Comparison of ENCODE assay signal across 14 cellular contexts in the genomic region with DNA sequence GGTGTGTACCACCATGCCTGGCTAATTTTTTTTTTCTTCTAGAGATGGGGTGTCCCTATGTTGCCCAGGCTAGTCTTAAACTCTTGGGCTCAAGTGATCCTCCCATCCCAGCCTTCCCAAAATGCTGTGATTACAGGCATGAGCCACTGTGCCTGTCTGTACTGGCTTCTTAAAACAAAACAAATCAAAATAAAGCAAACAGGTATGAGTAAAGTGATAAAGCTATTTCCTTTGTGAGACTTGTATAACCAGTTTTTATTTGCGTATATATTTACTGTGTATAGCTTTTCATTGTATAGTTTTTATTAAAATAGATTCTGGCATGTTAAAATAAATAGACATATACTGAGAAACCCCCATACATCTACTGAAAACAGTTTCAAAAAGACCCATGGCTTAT.
"Had no signal": no experiment of that assay in that cellular context is flagged by ENCODE, and none has a peak within 500 bp of the region (broad histone marks: within the 10 kb centered on the region; RNA-seq: fewer than 3 reads in every experiment).

No MANE protein-coding gene starts in this region.

- H3K4me3 Mint-ChIP-seq: immature natural killer cell; nephron progenitor cell; stimulated activated naive CD8-positive, alpha-beta T cell treated with anti-CD3 and anti-CD28 coated beads, Interleukin-15, amount 100 ng/mL, for 72 hours had no signal

- H3K27ac Mint-ChIP-seq: nephron progenitor cell had no signal

- H3K4me3 ChIP-seq: adrenal gland, suprapubic skin, transverse colon had no signal

- DNase-seq: activated CD4-positive, alpha-beta T cell treated with anti-CD3 and anti-CD28 coated beads, Interleukin-2, amount 50 U/mL, for 1 hour; activated CD4-positive, CD25-positive, alpha-beta regulatory T cell treated with anti-CD3 and anti-CD28 coated beads, Interleukin-2, amount 50 U/mL, for 72 hours; activated CD8-positive, alpha-beta memory T cell treated with anti-CD3 and anti-CD28 coated beads, Interleukin-2, amount 50 U/mL, for 4 hours; activated effector memory CD4-positive, alpha-beta T cell treated with anti-CD3 and anti-CD28 coated beads, Interleukin-2, amount 50 U/mL, for 16 hours; activated naive CD4-positive, alpha-beta T cell treated with anti-CD3 and anti-CD28 coated beads, Interleukin-2, amount 50 U/mL, for 16 hours; activated T-cell treated with anti-CD3 and anti-CD28 coated beads, Interleukin-2, amount 50 U/mL, for 48 hours; adrenal gland; effector memory CD8-positive, alpha-beta T cell; immature natural killer cell; nephron progenitor cell; nucleus accumbens; stimulated activated naive CD8-positive, alpha-beta T cell treated with anti-CD3 and anti-CD28 coated beads, Interleukin-15, amount 100 ng/mL, for 72 hours; transverse colon had no signal

- H3K27ac ChIP-seq: adrenal gland, suprapubic skin, transverse colon had no signal

- ATAC-seq: effector memory CD8-positive, alpha-beta T cell; stimulated activated naive CD8-positive, alpha-beta T cell treated with anti-CD3 and anti-CD28 coated beads, Interleukin-15, amount 100 ng/mL, for 72 hours had no signal

- H3K27me3 Mint-ChIP-seq: effector memory CD8-positive, alpha-beta T cell; stimulated activated naive CD8-positive, alpha-beta T cell treated with anti-CD3 and anti-CD28 coated beads, Interleukin-15, amount 100 ng/mL, for 72 hours had no signal

- H3K9me3 ChIP-seq: adrenal gland, suprapubic skin, transverse colon had no signal

- H3K9me3 Mint-ChIP-seq: effector memory CD8-positive, alpha-beta T cell; immature natural killer cell; stimulated activated naive CD8-positive, alpha-beta T cell treated with anti-CD3 and anti-CD28 coated beads, Interleukin-15, amount 100 ng/mL, for 72 hours had no signal

- H3K36me3 ChIP-seq: adrenal gland, suprapubic skin, transverse colon had no signal

- H3K27me3 ChIP-seq: adrenal gland, suprapubic skin, transverse colon had no signal
